In the genomic region with DNA sequence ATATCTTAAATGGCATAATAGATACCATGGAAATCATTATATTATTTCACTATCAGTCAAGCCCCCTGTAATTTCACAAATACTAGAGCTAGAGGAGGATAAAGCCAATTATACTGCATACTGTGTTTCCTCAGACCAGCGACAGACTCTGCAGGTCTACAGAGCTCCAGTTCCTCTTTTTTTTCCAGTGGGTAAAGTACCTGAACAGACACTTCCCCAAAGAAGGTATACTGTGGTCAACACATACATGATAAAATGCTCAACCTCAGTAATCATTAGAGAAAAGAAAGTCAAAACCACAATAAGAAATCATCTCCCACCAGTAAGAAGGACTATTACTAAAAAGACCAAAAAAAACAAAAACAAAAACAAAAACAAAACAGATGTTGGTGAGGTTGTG, we compare ENCODE assay signal across 18 cellular contexts. TPM values are rescaled to one million over a fixed set of nuclear protein-coding genes. Genes with fewer than 3 reads are reported as not detected.
DNase-seq lines count a peak whose midpoint lies in the region; ATAC-seq lines count a peak whose summit lies in the region.
"Had no signal": no experiment of that assay in that cellular context is flagged by ENCODE, and none has a peak within 500 bp of the region (broad histone marks: within the 10 kb centered on the region; RNA-seq: fewer than 3 reads in every experiment).

No MANE protein-coding gene starts in this region.

- H3K4me3 Mint-ChIP-seq in stimulated activated naive B cell treated with anti-CD40 and anti-IgM and Interleukin-4, amounts not matched to agents 10 μg/mL and 1 μg/mL and 100 μg/mL, for 72 hours, result no peak overlapping the region
- H3K4me3 Mint-ChIP-seq in activated CD8-positive, alpha-beta memory T cell treated with anti-CD3 and anti-CD28 coated beads, Interleukin-2, amount 10 ng/mL, durations not matched to agents 7 days and 5 days, result no peak overlapping the region
- H3K4me3 Mint-ChIP-seq: activated T-cell treated with anti-CD3 and anti-CD28 coated beads, Interleukin-2, amount 50 U/mL, for 4 hours; CD4-positive, alpha-beta memory T cell; dendritic cell treated with granulocyte-macrophage colony-stimulating factor and Interleukin-4, amounts not matched to agents 40 ng/mL and 50 ng/mL, for 4 days; T-cell had no signal

- no peaks in the 10 kb centered on the region for H3K36me3 Mint-ChIP-seq in stimulated activated naive B cell treated with anti-CD40 and anti-IgM and Interleukin-4, amounts not matched to agents 10 μg/mL and 1 μg/mL and 100 μg/mL, for 72 hours
- no peaks in the 10 kb centered on the region for H3K36me3 Mint-ChIP-seq in activated CD8-positive, alpha-beta memory T cell treated with anti-CD3 and anti-CD28 coated beads, Interleukin-2, amount 10 ng/mL, durations not matched to agents 7 days and 5 days
- H3K36me3 Mint-ChIP-seq: CD4-positive, alpha-beta memory T cell; T-cell had no signal

- H3K4me1 Mint-ChIP-seq in stimulated activated naive B cell treated with anti-CD40 and anti-IgM and Interleukin-4, amounts not matched to agents 10 μg/mL and 1 μg/mL and 100 μg/mL, for 72 hours, result peaks cover 4 to 10% of the 10 kb centered on the region in 2 donors
- H3K4me1 Mint-ChIP-seq in activated CD8-positive, alpha-beta memory T cell treated with anti-CD3 and anti-CD28 coated beads, Interleukin-2, amount 10 ng/mL, durations not matched to agents 7 days and 5 days, result no peaks in the 10 kb centered on the region
- H3K4me1 Mint-ChIP-seq: CD4-positive, alpha-beta memory T cell; T-cell had no signal

- CTCF ChIA-PET in activated CD8-positive, alpha-beta memory T cell treated with anti-CD3 and anti-CD28 coated beads, Interleukin-2, amount 10 ng/mL, durations not matched to agents 7 days and 5 days (lab: Charles Lee), result no interaction called here

- H3K27me3 Mint-ChIP-seq in stimulated activated naive B cell treated with anti-CD40 and anti-IgM and Interleukin-4, amounts not matched to agents 10 μg/mL and 1 μg/mL and 100 μg/mL, for 72 hours, result peaks cover 4 to 5% of the 10 kb centered on the region in 2 donors
- no peaks in the 10 kb centered on the region for H3K27me3 Mint-ChIP-seq in activated CD8-positive, alpha-beta memory T cell treated with anti-CD3 and anti-CD28 coated beads, Interleukin-2, amount 10 ng/mL, durations not matched to agents 7 days and 5 days
- H3K27me3 Mint-ChIP-seq: CD4-positive, alpha-beta memory T cell had no signal

- H3K27ac Mint-ChIP-seq in stimulated activated naive B cell treated with anti-CD40 and anti-IgM and Interleukin-4, amounts not matched to agents 10 μg/mL and 1 μg/mL and 100 μg/mL, for 72 hours, result no peak overlapping the region
- no peak overlapping the region for H3K27ac Mint-ChIP-seq in activated CD8-positive, alpha-beta memory T cell treated with anti-CD3 and anti-CD28 coated beads, Interleukin-2, amount 10 ng/mL, durations not matched to agents 7 days and 5 days
- H3K27ac Mint-ChIP-seq: CD4-positive, alpha-beta memory T cell; dendritic cell treated with granulocyte-macrophage colony-stimulating factor and Interleukin-4, amounts not matched to agents 40 ng/mL and 50 ng/mL, for 4 days; T-cell had no signal

- DNase-seq in stimulated activated naive B cell treated with anti-CD40 and anti-IgM and Interleukin-4, amounts not matched to agents 10 μg/mL and 1 μg/mL and 100 μg/mL, for 72 hours, result no peak
- DNase-seq in activated CD4-positive, alpha-beta T cell treated with anti-CD3 and anti-CD28 coated beads, Interleukin-2, amount 50 U/mL, for 1 hour, result no peak
- no peak for DNase-seq in activated CD8-positive, alpha-beta memory T cell treated with anti-CD3 and anti-CD28 coated beads, Interleukin-2, amount 10 ng/mL, durations not matched to agents 7 days and 5 days
- DNase-seq in CD1c-positive myeloid dendritic cell (ENCODE audit: extremely low spot score), result no peak
- DNase-seq: activated CD4-positive, alpha-beta T cell treated with anti-CD3 and anti-CD28 coated beads for 1 hour; activated T-cell treated with anti-CD3 and anti-CD28 coated beads, Interleukin-2, amount 50 U/mL, for 4 hours; amygdala; CD4-positive, alpha-beta memory T cell; KG1; mesendoderm; NCI-H2029; nucleus accumbens; T-cell; testis had no signal

- peaks cover 5 to 12% of the 10 kb centered on the region in 2 donors for H3K9me3 Mint-ChIP-seq in stimulated activated naive B cell treated with anti-CD40 and anti-IgM and Interleukin-4, amounts not matched to agents 10 μg/mL and 1 μg/mL and 100 μg/mL, for 72 hours
- H3K9me3 Mint-ChIP-seq in activated CD8-positive, alpha-beta memory T cell treated with anti-CD3 and anti-CD28 coated beads, Interleukin-2, amount 10 ng/mL, durations not matched to agents 7 days and 5 days (ENCODE audit: low read depth), result peaks cover 6% of the 10 kb centered on the region
- H3K9me3 Mint-ChIP-seq: activated T-cell treated with anti-CD3 and anti-CD28 coated beads, Interleukin-2, amount 50 U/mL, for 4 hours; dendritic cell treated with granulocyte-macrophage colony-stimulating factor and Interleukin-4, amounts not matched to agents 40 ng/mL and 50 ng/mL, for 4 days; T-cell had no signal

- ATAC-seq in GM19324 (IDR thresholded peaks at IDR 0.05; ENCODE audit: low FRiP score, unreplicated experiment), result peak; percentile 49
- ATAC-seq in HG02588 (IDR thresholded peaks at IDR 0.05; ENCODE audit: unreplicated experiment), result peak; percentile 84
- ATAC-seq in HG03175 (IDR thresholded peaks at IDR 0.05; ENCODE audit: unreplicated experiment), result peak; percentile 81
- ATAC-seq in stimulated activated naive B cell treated with anti-CD40 and anti-IgM and Interleukin-4, amounts not matched to agents 10 μg/mL and 1 μg/mL and 100 μg/mL, for 72 hours (replicated peaks), result peak; percentile 100
- ATAC-seq in activated CD8-positive, alpha-beta memory T cell treated with anti-CD3 and anti-CD28 coated beads, Interleukin-2, amount 10 ng/mL, durations not matched to agents 7 days and 5 days, result no peak
- ATAC-seq: activated T-cell treated with anti-CD3 and anti-CD28 coated beads, Interleukin-2, amount 50 U/mL, for 4 hours; T-cell had no signal

RNA-seq across cellular contexts. Expression of gene SCN7A, which starts 44.6 kb away (rescaled TPM):
- total RNA-seq in activated CD8-positive, alpha-beta memory T cell treated with anti-CD3 and anti-CD28 coated beads, Interleukin-2, amount 10 ng/mL, durations not matched to agents 7 days and 5 days, result not detected
- total RNA-seq: CD4-positive, alpha-beta memory T cell had no signal
